In the genomic region with DNA sequence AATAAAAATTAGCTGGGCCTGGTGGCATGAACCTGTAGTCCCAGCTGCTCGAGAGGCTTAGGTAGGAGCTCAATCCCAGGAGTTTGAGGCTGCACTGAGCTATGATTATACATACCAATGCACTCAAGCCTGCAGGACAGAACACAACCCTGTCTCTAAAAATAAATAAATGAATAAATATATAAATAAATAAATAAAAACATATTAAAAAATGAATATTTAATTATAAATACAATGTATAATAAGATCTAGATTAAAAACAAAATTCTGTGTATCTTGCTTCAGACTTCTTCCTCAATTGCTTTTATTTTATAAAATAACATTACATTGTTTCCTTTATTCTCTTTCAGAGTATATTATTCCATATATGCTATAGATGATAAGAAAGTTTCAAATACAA, we compare ENCODE assay signal across 8 cellular contexts.
"Had no signal": no experiment of that assay in that cellular context is flagged by ENCODE, and none has a peak within 500 bp of the region (broad histone marks: within the 10 kb centered on the region; RNA-seq: fewer than 3 reads in every experiment).

No MANE protein-coding gene starts in this region.

- FAIRE-seq: HepG2 had no signal

- H3K9me3 ChIP-seq: HAP-1 had no signal

- ATAC-seq: HCT116, HepG2 had no signal

- H3K36me3 ChIP-seq: HAP-1 had no signal

- H3K4me3 ChIP-seq: GM23248, HAP-1 had no signal

- H3K27ac ChIP-seq: GM23248, HL-60 had no signal

- DNase-seq: GM23248, GOT3, H7, HFFc6 had no signal
